In genomic region chr5:65625743-65626142, GRCh38 we compare ENCODE assay signal across 8 cellular contexts. TPM values are rescaled to one million over a fixed set of nuclear protein-coding genes. Genes with fewer than 3 reads are reported as not detected.
DNase-seq lines count a peak whose midpoint lies in the region; ATAC-seq, FAIRE-seq and TF ChIP-seq lines count a peak whose summit lies in the region.
"Had no signal": no experiment of that assay in that cellular context is flagged by ENCODE, and none has a peak within 500 bp of the region (broad histone marks: within the 10 kb centered on the region; RNA-seq: fewer than 3 reads in every experiment).

No MANE protein-coding gene starts in this region.

- H3K4me3 Mint-ChIP-seq in H9: peak overlapping the region; percentile 95

- H2BK5ac ChIP-seq in H9 (ENCODE audit: insufficient read length, low read length): no peak overlapping the region

- H3K14ac ChIP-seq in H9 (ENCODE audit: insufficient read depth, low read length): no peak overlapping the region

- H3K4me3 ChIP-seq in fibroblast of mammary gland (ENCODE audit: control insufficient read depth, low read depth, low read length) (peak overlapping the region; percentile 96), gastrocnemius medialis (peak overlapping the region; percentile 87 to 98 (median 96))

- no peaks in the 10 kb centered on the region for H4K20me1 ChIP-seq in H9 (ENCODE audit: control insufficient read depth, insufficient read depth, insufficient read length)

- H2BK20ac ChIP-seq in H9 (ENCODE audit: low read depth, low read length, poor library complexity, severe bottlenecking): no peak overlapping the region

- DNase-seq in H9: no peak
- peak; percentile 4 for DNase-seq in SHP77 treated with DMSO at 0.1 percent for 48 hours (lab: John Stamatoyannopoulos, UW)
- DNase-seq in fibroblast of mammary gland (ENCODE audit: low read depth): peak; percentile 10
- no peak for DNase-seq in gastrocnemius medialis
- DNase-seq in frontal cortex (ENCODE audit: low spot score in 2 of 2): no peak
- no peak for DNase-seq in NCI-H526 (lab: John Stamatoyannopoulos, UW)
- DNase-seq: NCI-H2029 treated with DMSO at 0.1 percent for 48 hours had no signal

- H2BK120ac ChIP-seq in H9 (ENCODE audit: low read depth, low read length, poor library complexity, severe bottlenecking): no peak overlapping the region

- no peaks in the 10 kb centered on the region for H3K79me1 ChIP-seq in H9 (ENCODE audit: insufficient read depth, low read depth, low read length, poor library complexity, severe bottlenecking)

- H2AFZ ChIP-seq in H9 (ENCODE audit: low read length): no peak overlapping the region

- no peak overlapping the region for H3K18ac ChIP-seq in H9 (ENCODE audit: insufficient read length, low read depth, low read length)

- TF ChIP-seq POLR2A in gastrocnemius medialis (IDR thresholded peaks at IDR 0.05): no peak

- H4K8ac ChIP-seq in H9 (replicated peaks; ENCODE audit: insufficient read length, low read depth, low read length): no peak overlapping the region

- H2AK5ac ChIP-seq in H9 (ENCODE audit: insufficient read length, low read length): no peak overlapping the region

- H3K9me3 ChIP-seq in H9 (ENCODE audit: control insufficient read depth, low read depth, low read length): no peaks in the 10 kb centered on the region
- H3K9me3 ChIP-seq in gastrocnemius medialis: no peaks in the 10 kb centered on the region

- no peak overlapping the region for H2BK15ac ChIP-seq in H9 (ENCODE audit: low read depth, low read length)

- H3K9me3 Mint-ChIP-seq in H9: no peaks in the 10 kb centered on the region

- no peak for ATAC-seq in gastrocnemius medialis
- no peak for ATAC-seq in HG03439 (IDR thresholded peaks at IDR 0.05; ENCODE audit: unreplicated experiment)

- H3K27ac Mint-ChIP-seq in H9: no peak overlapping the region; a peak in 3 of 7 replicates

- peak overlapping the region; percentile 99 for H3K4me2 ChIP-seq in H9 (ENCODE audit: insufficient read depth, insufficient read length, low read length)

- H3K4me1 ChIP-seq in H9 (ENCODE audit: insufficient read depth, low read length) (no peaks in the 10 kb centered on the region), gastrocnemius medialis (peaks cover 29 to 35% of the 10 kb centered on the region in 2 donors)

- no peak overlapping the region for H3T11ph ChIP-seq in H9 (ENCODE audit: low read length)

- H3K27ac ChIP-seq in H9 (ENCODE audit: insufficient read length, low read depth, low read length) (no peak overlapping the region), gastrocnemius medialis (peak overlapping the region; percentile 84 to 94 (median 86))

- peaks cover 11 to 12% of the 10 kb centered on the region in 2 experiments for H3K4me1 Mint-ChIP-seq in H9

- no peaks in the 10 kb centered on the region for H3K27me3 ChIP-seq in H9 (ENCODE audit: insufficient read depth, low read length)
- H3K27me3 ChIP-seq in gastrocnemius medialis: no peaks in the 10 kb centered on the region

- H3K9ac ChIP-seq in H9 (ENCODE audit: extremely low read depth, insufficient read length, low read length): peak overlapping the region; percentile 34

- WGBS in H9 (ENCODE audit: extremely low coverage, insufficient read length, low lambda C conversion rate): no CpG with 5 or more reads among the region's 6 CpGs

- H3K79me2 ChIP-seq in H9 (ENCODE audit: insufficient read depth, low read length): peaks cover 8% of the 10 kb centered on the region; the same call in 1 of the 2 replicates

- H3K23me2 ChIP-seq in H9 (ENCODE audit: insufficient read length, low read depth, low read length, poor library complexity, severe bottlenecking): no peaks in the 10 kb centered on the region

- no peak overlapping the region for H2BK12ac ChIP-seq in H9 (ENCODE audit: insufficient read length, low read depth, low read length)

- no peak overlapping the region for H4K5ac ChIP-seq in H9 (ENCODE audit: insufficient read length, low read depth, low read length)

- no peak overlapping the region for H4K91ac ChIP-seq in H9 (ENCODE audit: insufficient read length, low read depth, low read length)

- H3K36me3 Mint-ChIP-seq in H9 (ENCODE audit: insufficient read depth in 1 of 3, low read depth in 3 of 3): peaks cover 0 to 9% (median 6%) of the 10 kb centered on the region in 3 experiments; a peak in 5 of 7 replicates

- intact Hi-C loops in gastrocnemius medialis (cut with DNase I; ENCODE audit: low total_unique reads): loop anchor here (5.0 to 10.0 kb wide), 2 partner anchors 97 to 299 kb away; partner anchors contain the start of genes ERBIN, NLN and SGTB

- no peak for FAIRE-seq in frontal cortex (lab: Jason Lieb, UNC)

- in situ Hi-C loops in gastrocnemius medialis (cut with MboI; ENCODE audit: low sequenced_read_pairs in 4 of 4): no loop called here

- no peaks in the 10 kb centered on the region for H3K27me3 Mint-ChIP-seq in H9 (ENCODE audit: low read depth)

- H3K4ac ChIP-seq in H9 (ENCODE audit: low read depth, low read length): no peak overlapping the region

- H3K23ac ChIP-seq in H9 (ENCODE audit: insufficient read length, low read depth, low read length): no peak overlapping the region

- H3K36me3 ChIP-seq in gastrocnemius medialis: peaks cover 0 to 5% of the 10 kb centered on the region in 2 donors

- H3K56ac ChIP-seq in H9 (ENCODE audit: insufficient read length, low read depth, low read length): no peak overlapping the region

- TF ChIP-seq CTCF in H9 (conservative IDR thresholded peaks at IDR 0.05) (no peak), fibroblast of mammary gland (conservative IDR thresholded peaks at IDR 0.05; ENCODE audit: control insufficient read depth, insufficient read depth, low read depth, low read length) (no peak), gastrocnemius medialis (IDR thresholded peaks at IDR 0.05 in 4 of 5, conservative IDR thresholded peaks at IDR 0.05 in 1 of 5) (no peak)

RNA-seq across cellular contexts. Expression of gene SHLD3, which starts 0.9 kb away (rescaled TPM):
- total RNA-seq in H9 (2021) (2.9 and 3.8 TPM in 2 replicates), gastrocnemius medialis (1 to 10 TPM; 1.4 to 3.3 (median 2.4) TPM), frontal cortex (13.0 TPM)

RNA-seq across cellular contexts. Expression of gene TRAPPC13, which starts 0.9 kb away (rescaled TPM):
- total RNA-seq in H9 (2021) (15.5 and 16.7 TPM in 2 replicates), gastrocnemius medialis (10 to 100 TPM; 11.2 to 21.3 (median 16.7) TPM), frontal cortex (52.2 TPM)

RNA-seq across cellular contexts. Expression of gene TRIM23, which starts 1.6 kb away (rescaled TPM):
- total RNA-seq in H9 (2021) (12.9 and 15.3 TPM in 2 replicates), gastrocnemius medialis (10 to 100 TPM; 17.0 to 26.1 (median 22.1) TPM), frontal cortex (97.8 TPM)

Comparison
In these comparisons a context has a peak if more than half of its experiments do, and no peak if none do; other contexts are left out.
1. DNase-seq: peak in SHP77 treated with DMSO at 0.1 percent for 48 hours (single experiment) and fibroblast of mammary gland (single experiment); none in H9 (single experiment), gastrocnemius medialis (0 of 2), frontal cortex (0 of 2) and NCI-H526 (0 of 2).